25 cellular contexts compared by ENCODE assay signal in genomic region chr2:216425008-216425780, GRCh38. TPM values are rescaled to one million over a fixed set of nuclear protein-coding genes. Genes with fewer than 3 reads are reported as not detected.
"Had no signal": no experiment of that assay in that cellular context is flagged by ENCODE, and none has a peak within 500 bp of the region (broad histone marks: within the 10 kb centered on the region; RNA-seq: fewer than 3 reads in every experiment).

No MANE protein-coding gene starts in this region.

- DNase-seq: activated CD4-positive, alpha-beta T cell treated with anti-CD3 and anti-CD28 coated beads, Interleukin-2, amount 50 U/mL, for 1 hour; activated CD4-positive, CD25-positive, alpha-beta regulatory T cell; activated CD8-positive, alpha-beta memory T cell treated with anti-CD3 and anti-CD28 coated beads, Interleukin-2, amount 50 U/mL, for 48 hours; activated CD8-positive, alpha-beta T cell treated with anti-CD3 and anti-CD28 coated beads for 36 hours; activated naive CD4-positive, alpha-beta T cell; activated T-cell treated with anti-CD3 and anti-CD28 coated beads, Interleukin-2, amount 50 U/mL, for 1 hour; aorta; caudate nucleus; NCI-H1092; NCI-H1417; NCI-H1930; NCI-H2107; NCI-H2171 treated with DMSO at 0.1 percent for 48 hours; NCI-H226; NCI-H526; NCI-H82; PC-3; SHP77; T-cell; T-helper 2 cell had no signal

- H3K27ac Mint-ChIP-seq: activated CD8-positive, alpha-beta T cell treated with anti-CD3 and anti-CD28 coated beads for 36 hours; activated naive CD4-positive, alpha-beta T cell treated with anti-CD3 and anti-CD28 coated beads, Interleukin-2, amount 50 U/mL, for 24 hours; T-cell had no signal

- H3K9me3 Mint-ChIP-seq: activated naive CD4-positive, alpha-beta T cell treated with anti-CD3 and anti-CD28 coated beads, Interleukin-2, amount 50 U/mL, for 24 hours; T-cell had no signal

- ATAC-seq: activated CD8-positive, alpha-beta T cell treated with anti-CD3 and anti-CD28 coated beads for 36 hours; PC-3; T-cell had no signal

- H3K4me1 Mint-ChIP-seq: activated naive CD4-positive, alpha-beta T cell treated with anti-CD3 and anti-CD28 coated beads, Interleukin-2, amount 50 U/mL, for 24 hours had no signal

- H3K27ac ChIP-seq: breast epithelium, KMS-11, VCaP had no signal

- H3K4me3 ChIP-seq: breast epithelium had no signal

- H3K4me1 ChIP-seq: breast epithelium had no signal

- H3K27me3 ChIP-seq: breast epithelium had no signal

- H3K9ac ChIP-seq: KMS-11 had no signal

- H3K4me2 ChIP-seq: KMS-11 had no signal

- H3K4me3 Mint-ChIP-seq: activated CD8-positive, alpha-beta T cell treated with anti-CD3 and anti-CD28 coated beads for 36 hours; activated naive CD4-positive, alpha-beta T cell treated with anti-CD3 and anti-CD28 coated beads, Interleukin-2, amount 50 U/mL, for 24 hours; T-cell had no signal

- H3K27me3 Mint-ChIP-seq: activated CD8-positive, alpha-beta T cell treated with anti-CD3 and anti-CD28 coated beads for 36 hours; activated naive CD4-positive, alpha-beta T cell treated with anti-CD3 and anti-CD28 coated beads, Interleukin-2, amount 50 U/mL, for 24 hours; T-cell had no signal

RNA-seq across cellular contexts. Expression of gene MARCHF4, which starts 52.9 kb away (rescaled TPM):
- total RNA-seq: activated CD8-positive, alpha-beta T cell treated with anti-CD3 and anti-CD28 coated beads for 36 hours; breast epithelium; SK-MEL-5; T-cell had no signal
- polyA plus RNA-seq: aorta had no signal
